Comparison of ENCODE assay signal across 9 cellular contexts in genomic region chr10:11227103-11227502, GRCh38.
DNase-seq lines count a peak whose midpoint lies in the region; ATAC-seq and TF ChIP-seq lines count a peak whose summit lies in the region.
"Had no signal": no experiment of that assay in that cellular context is flagged by ENCODE, and none has a peak within 500 bp of the region (broad histone marks: within the 10 kb centered on the region; RNA-seq: fewer than 3 reads in every experiment).

No MANE protein-coding gene starts in this region.

- peaks cover 83% of the 10 kb centered on the region for H3K4me1 Mint-ChIP-seq in activated T-helper 2 cell treated with anti-CD3 and anti-CD28 coated beads, Interferon-gamma antibody, Interleukin-2, Interleukin-4, amounts not matched to agents 10 μg/mL and 5 μg/mL and 100 μg/mL, durations not matched to agents 14 hours and 24 hours and 36 hours (ENCODE audit: low read depth)

- H3K36me3 ChIP-seq in DOHH2 (ENCODE audit: control insufficient read depth, low read length), result no peaks in the 10 kb centered on the region
- H3K36me3 ChIP-seq in left lung, result peaks cover 0 to 10% of the 10 kb centered on the region in 2 donors

- no peaks in the 10 kb centered on the region for H3K79me2 ChIP-seq in DOHH2 (ENCODE audit: control insufficient read depth, low read length)

- ATAC-seq in GM19438 (IDR thresholded peaks at IDR 0.05; ENCODE audit: low read depth, unreplicated experiment), result peak; percentile 54
- peak; percentile 30 for ATAC-seq in HG03095 (IDR thresholded peaks at IDR 0.05; ENCODE audit: unreplicated experiment)
- ATAC-seq in left lung, result no peak

- peak overlapping the region; percentile 14; the same call in 1 of the 2 replicates for H3K4me2 ChIP-seq in DOHH2 (ENCODE audit: low read length)

- TF ChIP-seq CTCF in DOHH2 (IDR thresholded peaks at IDR 0.05; ENCODE audit: low read depth, low read length, poor library complexity, severe bottlenecking) (no peak), left lung (IDR thresholded peaks at IDR 0.05) (no peak)

- no peaks in the 10 kb centered on the region for H3F3A ChIP-seq in DOHH2 (ENCODE audit: control insufficient read depth, insufficient read depth)

- DNase-seq in activated T-helper 2 cell treated with anti-CD3 and anti-CD28 coated beads, Interferon-gamma antibody, Interleukin-2, Interleukin-4, amounts not matched to agents 10 μg/mL and 5 μg/mL and 100 μg/mL, durations not matched to agents 14 hours and 24 hours and 36 hours (ENCODE audit: low spot score), result no peak
- DNase-seq in T-helper 9 cell, result no peak
- DNase-seq in activated CD4-positive, alpha-beta T cell treated with anti-CD3 and anti-CD28 coated beads for 48 hours, result no peak
- DNase-seq in AG08395 (ENCODE audit: low spot score), result no peak
- DNase-seq in left lung, result no peak
- DNase-seq: testis had no signal

- H3K9me3 ChIP-seq in DOHH2 (ENCODE audit: control insufficient read depth, insufficient read depth, low read length) (no peaks in the 10 kb centered on the region), left lung (no peaks in the 10 kb centered on the region)
- H3K9me3 ChIP-seq: testis had no signal

- H3K4me1 ChIP-seq in DOHH2 (ENCODE audit: control insufficient read depth, low read length) (peaks cover 23% of the 10 kb centered on the region), left lung (peaks cover 6 to 49% of the 10 kb centered on the region in 2 donors)
- H3K4me1 ChIP-seq: testis had no signal

- H3K4me3 Mint-ChIP-seq in activated T-helper 2 cell treated with anti-CD3 and anti-CD28 coated beads, Interferon-gamma antibody, Interleukin-2, Interleukin-4, amounts not matched to agents 10 μg/mL and 5 μg/mL and 100 μg/mL, durations not matched to agents 14 hours and 24 hours and 36 hours (ENCODE audit: low read depth), result peak overlapping the region; percentile 40

- no peak overlapping the region for H3K27ac ChIP-seq in DOHH2 (ENCODE audit: low read depth, low read length)
- peak overlapping the region in 1 of 2 donors; percentile 80 for H3K27ac ChIP-seq in left lung
- H3K27ac ChIP-seq: testis had no signal

- no peaks in the 10 kb centered on the region for H3K9me2 ChIP-seq in DOHH2 (replicated peaks; ENCODE audit: control insufficient read depth, low read length)

- no peaks in the 10 kb centered on the region for H4K20me1 ChIP-seq in DOHH2 (ENCODE audit: control insufficient read depth, insufficient read depth, low read depth, low read length)

- H3K27me3 ChIP-seq in DOHH2 (ENCODE audit: control insufficient read depth, low read length) (peaks cover 31% of the 10 kb centered on the region), left lung (no peaks in the 10 kb centered on the region)
- H3K27me3 ChIP-seq: testis had no signal

- H3K4me3 ChIP-seq in DOHH2 (ENCODE audit: low read length) (no peak overlapping the region), left lung (no peak overlapping the region)
- H3K4me3 ChIP-seq: testis had no signal

- intact Hi-C loops in activated T-helper 2 cell treated with anti-CD3 and anti-CD28 coated beads, Interferon-gamma antibody, Interleukin-2, Interleukin-4, amounts not matched to agents 10 μg/mL and 5 μg/mL and 100 μg/mL, durations not matched to agents 14 hours and 24 hours and 36 hours (cut with micrococcal nuclease), result no loop called here
- intact Hi-C loops in left lung (cut with DNase I), result no loop called here

- no peaks in the 10 kb centered on the region for H3K27me3 Mint-ChIP-seq in activated T-helper 2 cell treated with anti-CD3 and anti-CD28 coated beads, Interferon-gamma antibody, Interleukin-2, Interleukin-4, amounts not matched to agents 10 μg/mL and 5 μg/mL and 100 μg/mL, durations not matched to agents 14 hours and 24 hours and 36 hours (ENCODE audit: low read depth)

- H3K36me3 Mint-ChIP-seq in activated T-helper 2 cell treated with anti-CD3 and anti-CD28 coated beads, Interferon-gamma antibody, Interleukin-2, Interleukin-4, amounts not matched to agents 10 μg/mL and 5 μg/mL and 100 μg/mL, durations not matched to agents 14 hours and 24 hours and 36 hours (ENCODE audit: low read depth), result peaks cover 87% of the 10 kb centered on the region

- H3K9me3 Mint-ChIP-seq in activated T-helper 2 cell treated with anti-CD3 and anti-CD28 coated beads, Interferon-gamma antibody, Interleukin-2, Interleukin-4, amounts not matched to agents 10 μg/mL and 5 μg/mL and 100 μg/mL, durations not matched to agents 14 hours and 24 hours and 36 hours, result no peaks in the 10 kb centered on the region

- H3K27ac Mint-ChIP-seq in activated T-helper 2 cell treated with anti-CD3 and anti-CD28 coated beads, Interferon-gamma antibody, Interleukin-2, Interleukin-4, amounts not matched to agents 10 μg/mL and 5 μg/mL and 100 μg/mL, durations not matched to agents 14 hours and 24 hours and 36 hours, result peak overlapping the region; percentile 90
